In genomic region chr5:40754381-40755092, GRCh38 we compare ENCODE assay signal across 1 cellular context.
TF ChIP-seq lines count a peak whose summit lies in the region.

No MANE protein-coding gene starts in this region.

TF ChIP-seq in WTC11, 78 proteins besides CTCF, POLR2A, EP300 and RAD21 (continued from another document):
- TF ChIP-seq HMGXB4 (CRISPR knock-in tag; IDR thresholded peaks at IDR 0.05) (no peak), TEAD4 (CRISPR knock-in tag; IDR thresholded peaks at IDR 0.05) (no peak), IRF2 (CRISPR knock-in tag; IDR thresholded peaks at IDR 0.05; ENCODE audit: borderline replicate concordance, low read depth) (no peak), ESRRA (CRISPR knock-in tag; IDR thresholded peaks at IDR 0.05; ENCODE audit: borderline replicate concordance) (no peak), ZNF425 (CRISPR knock-in tag; conservative IDR thresholded peaks at IDR 0.05) (no peak), CBFB (CRISPR knock-in tag; IDR thresholded peaks at IDR 0.05; ENCODE audit: low read depth) (no peak)
